7 cellular contexts compared by ENCODE assay signal in the genomic region with DNA sequence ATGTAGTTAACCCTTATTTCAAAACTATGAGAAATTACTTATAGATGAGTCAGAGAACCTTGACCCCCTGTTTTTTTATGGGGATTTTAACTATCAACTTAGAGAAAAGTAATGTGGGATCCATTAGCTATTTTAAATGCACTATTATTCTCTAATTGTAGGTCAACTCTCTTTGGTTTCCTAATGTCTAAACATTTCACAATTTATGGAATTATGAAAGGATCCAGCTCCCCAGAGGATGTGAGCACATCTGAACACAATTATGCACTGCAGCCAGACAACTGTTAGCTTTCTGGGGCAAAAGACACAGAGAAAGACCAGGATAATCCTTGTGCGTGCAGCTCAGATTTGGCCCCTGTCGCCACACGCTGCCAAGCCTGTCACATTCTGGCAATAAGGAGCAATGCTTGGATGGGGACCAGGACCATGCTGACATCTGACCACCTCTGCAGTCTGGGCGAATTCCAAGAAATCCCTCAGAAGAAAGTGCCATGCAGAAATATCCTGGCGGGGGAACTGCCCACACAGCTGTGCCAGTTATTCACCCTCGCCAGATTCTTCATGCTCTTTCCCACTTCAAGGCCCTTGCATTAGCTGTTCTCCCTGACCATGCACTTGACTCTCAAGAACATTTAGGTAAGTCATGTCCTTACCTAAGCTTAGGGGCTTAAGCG. TPM values are rescaled to one million over a fixed set of nuclear protein-coding genes. Genes with fewer than 3 reads are reported as not detected.
DNase-seq lines count a peak whose midpoint lies in the region; ATAC-seq and TF ChIP-seq lines count a peak whose summit lies in the region.

No MANE protein-coding gene starts in this region.

- peaks cover 14% of the 10 kb centered on the region for H3K9me1 ChIP-seq in IMR-90 (ENCODE audit: insufficient read depth, low read length)

- H3K23ac ChIP-seq in IMR-90 (ENCODE audit: low read depth, low read length), result no peak overlapping the region
- H3K23ac ChIP-seq in neuronal stem cell (ENCODE audit: low read depth, low read length, poor library complexity), result no peak overlapping the region

- POLR2A ChIA-PET in IMR-90 (lab: Charles Lee; ENCODE audit: unreplicated experiment), result no interaction called here

- ATAC-seq in IMR-90 (ENCODE audit: low read depth) (peak; percentile 66), left lobe of liver (peak; percentile 52), GM19035 (IDR thresholded peaks at IDR 0.05; ENCODE audit: unreplicated experiment) (no peak)

- no peak overlapping the region for H3K56ac ChIP-seq in IMR-90 (ENCODE audit: extremely low read depth, insufficient read depth, low read length)

- H3K79me1 ChIP-seq in IMR-90 (ENCODE audit: low read depth in 1 of 2, low read length in 2 of 2), result no peaks in the 10 kb centered on the region
- no peaks in the 10 kb centered on the region for H3K79me1 ChIP-seq in neuronal stem cell (ENCODE audit: low read depth, low read length)

- H4K20me1 ChIP-seq in IMR-90 (ENCODE audit: insufficient read depth, low read length), result no peaks in the 10 kb centered on the region

- H3K27me3 ChIP-seq in IMR-90 (ENCODE audit: control insufficient read depth, insufficient read depth, low read length) (peaks cover 5% of the 10 kb centered on the region; the same call in 1 of the 2 replicates), tibial nerve (no peaks in the 10 kb centered on the region), neuronal stem cell (ENCODE audit: control insufficient read depth in 3 of 3, insufficient read depth in 3 of 3, low read depth in 1 of 3, low read length in 3 of 3) (peaks cover 0 to 39% (median 7%) of the 10 kb centered on the region in 3 experiments)

- no peaks in the 10 kb centered on the region for H3K36me3 ChIP-seq in IMR-90 (ENCODE audit: control insufficient read depth, insufficient read depth, low read length)
- H3K36me3 ChIP-seq in tibial nerve, result no peaks in the 10 kb centered on the region
- H3K36me3 ChIP-seq in neuronal stem cell (replicated peaks in 1 of 2; ENCODE audit: control insufficient read depth in 2 of 2, insufficient read depth in 2 of 2, low read length in 2 of 2), result no peaks in the 10 kb centered on the region

- BruUV-seq in IMR-90 (replicated peaks; lab: Mats Ljungman, UMichigan), result no TSS peak

- dilution Hi-C loops in IMR-90 (cut with HindIII; ENCODE audit: low sequenced_read_pairs, unreplicated experiment), result no loop called here

- H3K9me3 ChIP-seq in IMR-90 (ENCODE audit: control insufficient read depth, insufficient read depth, low read length), result no peaks in the 10 kb centered on the region
- no peaks in the 10 kb centered on the region for H3K9me3 ChIP-seq in tibial nerve
- peaks cover 0 to 2% of the 10 kb centered on the region in 2 donors for H3K9me3 ChIP-seq in neuronal stem cell (replicated peaks in 1 of 2; ENCODE audit: control insufficient read depth in 2 of 2, insufficient read depth in 1 of 2, low read depth in 1 of 2, low read length in 2 of 2)

- H3K18ac ChIP-seq in IMR-90 (ENCODE audit: low read depth, low read length), result peak overlapping the region; percentile 13; the same call in 1 of the 2 replicates
- H3K18ac ChIP-seq in neuronal stem cell (ENCODE audit: low read length), result no peak overlapping the region

- DNase-seq in IMR-90, result peak; percentile 88
- peak; percentile 68 to 86 for DNase-seq in cardiac fibroblast (ENCODE audit: low read depth in 2 of 2)
- DNase-seq in left lobe of liver (ENCODE audit: low spot score), result peak; percentile 87
- DNase-seq in tibial nerve (ENCODE audit: low spot score in 2 of 2), result peak in 1 of 2 donors; percentile 57
- no peak for DNase-seq in neuronal stem cell (ENCODE audit: low spot score)
- DNase-seq in NCI-H2227 (lab: John Stamatoyannopoulos, UW; ENCODE audit: unreplicated experiment), result no peak

- TF ChIP-seq CTCF in IMR-90 (conservative IDR thresholded peaks at IDR 0.05; ENCODE audit: low read depth, low read length) (no peak), cardiac fibroblast (IDR thresholded peaks at IDR 0.05; ENCODE audit: low read depth, low read length) (no peak), tibial nerve (IDR thresholded peaks at IDR 0.05) (no peak)

- H3K27ac ChIP-seq in IMR-90 (ENCODE audit: insufficient read depth, low read length), result peak overlapping the region; percentile 79; the same call in 1 of the 2 replicates
- H3K27ac ChIP-seq in tibial nerve, result peak overlapping the region in 3 of 4 donors; percentile 21 to 64 (median 61)
- H3K27ac ChIP-seq in neuronal stem cell (replicated peaks; ENCODE audit: low read length), result no peak overlapping the region

- TF ChIP-seq POLR2A in IMR-90 (IDR thresholded peaks at IDR 0.05; ENCODE audit: low read depth, low read length) (no peak), tibial nerve (IDR thresholded peaks at IDR 0.05) (no peak)

- in situ Hi-C loops in IMR-90 (cut with MboI; ENCODE audit: low sequenced_read_pairs), result no loop called here

- no peak overlapping the region for H2AK9ac ChIP-seq in IMR-90 (replicated peaks; ENCODE audit: low read depth, low read length, poor library complexity)

- no peak for TF ChIP-seq RAD21 in IMR-90 (IDR thresholded peaks at IDR 0.05; ENCODE audit: low read length)

- no peak overlapping the region for H2BK5ac ChIP-seq in IMR-90 (ENCODE audit: low read depth, low read length, poor library complexity, severe bottlenecking)
- no peak overlapping the region for H2BK5ac ChIP-seq in neuronal stem cell (ENCODE audit: low read length)

- H3K4me2 ChIP-seq in IMR-90 (ENCODE audit: low read depth, low read length) (peak overlapping the region; percentile 66; the same call in 1 of the 2 replicates), neuronal stem cell (ENCODE audit: insufficient read depth, low read length, poor library complexity, severe bottlenecking) (no peak overlapping the region)

- H2AFZ ChIP-seq in IMR-90 (replicated peaks; ENCODE audit: low read length, poor library complexity) (no peak overlapping the region), neuronal stem cell (ENCODE audit: low read length) (no peak overlapping the region)

- H3K4me1 ChIP-seq in IMR-90 (ENCODE audit: control insufficient read depth, insufficient read depth, low read length) (peaks cover 23% of the 10 kb centered on the region), tibial nerve (peaks cover 0 to 50% (median 31%) of the 10 kb centered on the region in 4 donors), neuronal stem cell (ENCODE audit: control insufficient read depth in 2 of 2, insufficient read depth in 1 of 2, low read depth in 1 of 2, low read length in 2 of 2) (peaks cover 0 to 1% of the 10 kb centered on the region in 2 donors)

- H4K91ac ChIP-seq in IMR-90 (ENCODE audit: insufficient read depth, low read depth, low read length) (no peak overlapping the region), neuronal stem cell (ENCODE audit: low read depth, low read length, poor library complexity) (no peak overlapping the region)

- no peak overlapping the region; the same call in 1 of the 2 replicates for H4K5ac ChIP-seq in IMR-90 (ENCODE audit: low read depth, low read length)

- CTCF ChIA-PET in IMR-90 (lab: Yijun Ruan, JAX), result interaction anchor here (0.7 to 1.6 kb wide), 2 partner anchors 19 to 46 kb away, joined by 3 to 4 read pairs; no protein-coding TSS in a partner anchor

- no peak overlapping the region for H2BK20ac ChIP-seq in IMR-90 (ENCODE audit: low read depth, low read length)

- H2BK120ac ChIP-seq in IMR-90 (ENCODE audit: low read depth, low read length) (peak overlapping the region; percentile 20; the same call in 1 of the 2 replicates), neuronal stem cell (ENCODE audit: low read depth, low read length) (no peak overlapping the region)

- H3K4me3 ChIP-seq in IMR-90 (ENCODE audit: insufficient read depth, low read depth, low read length) (no peak overlapping the region), cardiac fibroblast (replicated peaks in 1 of 2; ENCODE audit: low read depth in 2 of 2, low read length in 2 of 2) (no peak overlapping the region), tibial nerve (no peak overlapping the region), neuronal stem cell (ENCODE audit: low read length in 2 of 2) (no peak overlapping the region)

- H3K4ac ChIP-seq in IMR-90 (ENCODE audit: low read depth, low read length), result 0 out of 2 replicates have a peak overlapping the region, but pooled peaks have one; percentile 1
- no peak overlapping the region for H3K4ac ChIP-seq in neuronal stem cell (ENCODE audit: low read length)

- peak in 1 of 2 donors; percentile 85 for TF ChIP-seq EP300 in tibial nerve (IDR thresholded peaks at IDR 0.05)

- intact Hi-C loops in IMR-90 (cut with micrococcal nuclease), result loop anchor here (5.0 kb wide), 1 partner anchor 43 kb away; no protein-coding TSS in a partner anchor

- no peak overlapping the region for H2AK5ac ChIP-seq in IMR-90 (ENCODE audit: low read depth, low read length)
- H2AK5ac ChIP-seq in neuronal stem cell (ENCODE audit: low read depth, low read length), result no peak overlapping the region

- H2BK15ac ChIP-seq in IMR-90 (ENCODE audit: low read depth, low read length) (no peak overlapping the region), neuronal stem cell (ENCODE audit: low read length) (no peak overlapping the region)

- H2BK12ac ChIP-seq in neuronal stem cell (ENCODE audit: low read length), result no peak overlapping the region

- H3K9ac ChIP-seq in IMR-90 (ENCODE audit: low read depth, low read length), result no peak overlapping the region
- H3K9ac ChIP-seq in neuronal stem cell (ENCODE audit: low read depth, low read length, poor library complexity), result no peak overlapping the region

- H3K14ac ChIP-seq in IMR-90 (replicated peaks; ENCODE audit: low read depth, low read length) (0 out of 2 replicates have a peak overlapping the region, but pooled peaks have one; percentile 5), neuronal stem cell (ENCODE audit: low read length) (no peak overlapping the region)

- H4K8ac ChIP-seq in IMR-90 (ENCODE audit: low read depth in 2 of 2, low read length in 2 of 2) (no peak overlapping the region), neuronal stem cell (ENCODE audit: low read depth, low read length) (no peak overlapping the region)

- WGBS in IMR-90 (ENCODE audit: extremely low coverage in 2 of 2, insufficient read length in 1 of 2), 2 experiments, result 20% methylated on average over 1 of the region's 7 CpGs; no CpG with 5 or more reads in 1 of the 2 experiments
- 28 to 36% methylated on average over 7 of the region's 7 CpGs for WGBS in tibial nerve, 2 donors
- no CpG with 5 or more reads among the region's 7 CpGs for WGBS in neuronal stem cell (ENCODE audit: extremely low coverage in 2 of 2, insufficient read length in 2 of 2, insufficient replicate concordance in 1 of 2), 2 donors

RNA-seq across cellular contexts. Expression of a gene that starts 22.2 kb away (rescaled TPM):
- total RNA-seq in IMR-90 (2012; rRNA removed) (5.0 and 5.8 TPM in 2 replicates), left lobe of liver (116 TPM), tibial nerve (1 to 10 TPM; 5.7 to 7.4 (median 6.6) TPM)
- 25.9 and 26.3 TPM in 2 replicates for polyA plus RNA-seq in IMR-90 (2012; rRNA removed)
- 7.6 and 31.9 TPM in 2 replicates for polyA plus RNA-seq in IMR-90 (2012; cell fraction: cytosol; rRNA removed)
- polyA plus RNA-seq in IMR-90 (2012; cell fraction: nucleus; rRNA removed; ENCODE audit: low replicate concordance), result 6.3 and 8.1 TPM in 2 replicates
- polyA plus RNA-seq in neuronal stem cell (2013, experiment 1 of 2), result 36.5 TPM
- 35.9 TPM for polyA plus RNA-seq in neuronal stem cell (2013, experiment 2 of 2)

RNA-seq across cellular contexts. Expression of a gene that starts 23.6 kb away (rescaled TPM):
- total RNA-seq in IMR-90 (2012; rRNA removed) (55.2 and 71.4 TPM in 2 replicates), left lobe of liver (67.4 TPM), tibial nerve (100 to 1,000 TPM in 2 of 4 donors, 10 to 100 TPM in 2; 70.2 to 127 (median 110) TPM)
- polyA plus RNA-seq in IMR-90 (2012; rRNA removed), result 45.9 and 62.6 TPM in 2 replicates
- 13.2 and 14.4 TPM in 2 replicates for polyA plus RNA-seq in IMR-90 (2012; cell fraction: cytosol; rRNA removed)
- 65.9 and 496 TPM in 2 replicates for polyA plus RNA-seq in IMR-90 (2012; cell fraction: nucleus; rRNA removed; ENCODE audit: low replicate concordance)
- polyA plus RNA-seq in neuronal stem cell (2013, experiment 1 of 2), result 73.3 TPM
- polyA plus RNA-seq in neuronal stem cell (2013, experiment 2 of 2), result 72.6 TPM

Comparison
In these comparisons a context has a peak if more than half of its experiments do, and no peak if none do; other contexts are left out.
1. DNase-seq: peak in IMR-90 (single experiment), cardiac fibroblast (2 of 2) and left lobe of liver (single experiment); none in neuronal stem cell (single experiment) and NCI-H2227 (single experiment).
2. RNA of a gene that starts 22.2 kb away (total RNA-seq): 116 TPM in left lobe of liver (single experiment); 5.7 to 7.4 TPM in tibial nerve and 5.0 to 5.8 TPM in IMR-90; every median in the first group is over 10 times any median in the second.